8 cellular contexts compared by ENCODE assay signal in the genomic region with DNA sequence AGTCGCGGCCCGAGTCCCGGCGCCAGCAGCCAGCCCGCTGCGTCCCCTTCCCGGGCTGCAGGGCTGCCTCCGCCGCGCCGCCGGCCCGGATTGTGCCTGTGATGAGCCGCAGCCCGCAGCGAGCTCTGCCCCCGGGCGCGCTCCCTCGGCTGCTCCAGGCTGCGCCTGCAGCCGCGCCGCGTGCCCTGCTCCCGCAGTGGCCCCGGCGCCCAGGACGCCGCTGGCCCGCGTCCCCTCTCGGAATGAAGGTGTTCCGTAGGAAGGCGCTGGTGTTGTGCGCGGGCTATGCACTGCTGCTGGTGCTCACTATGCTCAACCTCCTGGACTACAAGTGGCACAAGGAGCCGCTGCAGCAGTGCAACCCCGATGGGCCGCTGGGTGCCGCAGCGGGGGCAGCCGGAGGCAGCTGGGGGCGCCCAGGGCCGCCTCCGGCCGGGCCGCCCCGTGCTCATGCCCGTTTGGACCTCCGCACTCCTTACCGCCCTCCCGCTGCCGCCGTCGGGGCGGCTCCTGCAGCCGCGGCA. TPM values are rescaled to one million over a fixed set of nuclear protein-coding genes. Genes with fewer than 3 reads are reported as not detected.
DNase-seq lines count a peak whose midpoint lies in the region; ATAC-seq and TF ChIP-seq lines count a peak whose summit lies in the region.

No MANE protein-coding gene starts in this region.

- intact Hi-C loops in mammary epithelial cell (cut with micrococcal nuclease) = loop anchor here (1.0 kb wide), 3 partner anchors 524 to 643 kb away; no protein-coding TSS in a partner anchor
- intact Hi-C loops in lower leg skin (cut with DNase I; ENCODE audit: low total_unique reads) = no loop called here

- no peaks in the 10 kb centered on the region for H3K9me3 ChIP-seq in mammary epithelial cell (replicated peaks; ENCODE audit: insufficient read depth, low read length)

- peak; percentile 12 for DNase-seq in NOMO-1 treated with DMSO at 0.1 percent for 48 hours (lab: John Stamatoyannopoulos, UW; ENCODE audit: unreplicated experiment)
- DNase-seq in NOMO-1 treated with dmso at 0.1 percent for 144 hours (lab: John Stamatoyannopoulos, UW; ENCODE audit: unreplicated experiment) = no peak
- DNase-seq in T follicular helper cell (ENCODE audit: low read depth) = peak; percentile 8
- peak; percentile 40 for DNase-seq in mammary epithelial cell
- no peak for DNase-seq in lower leg skin (ENCODE audit: low spot score in 2 of 2)
- peak; percentile 54 for DNase-seq in stimulated activated CD8-positive, alpha-beta memory T cell treated with anti-CD3 and anti-CD28 coated beads, Interleukin-4, amount 100 ng/mL, for 48 hours
- no peak for DNase-seq in NCI-H2081 treated with DMSO at 0.1 percent for 48 hours (lab: John Stamatoyannopoulos, UW)

- TF ChIP-seq CTCF in mammary epithelial cell (conservative IDR thresholded peaks at IDR 0.05 in 1 of 2, IDR thresholded peaks at IDR 0.05 in 1 of 2; ENCODE audit: extremely low read depth in 1 of 2, insufficient read depth in 1 of 2, low read depth in 1 of 2, low read length in 2 of 2) (peak; percentile 6 to 32), lower leg skin (IDR thresholded peaks at IDR 0.05) (no peak)

- dilution Hi-C loops in mammary epithelial cell (cut with HindIII; ENCODE audit: low sequenced_read_pairs) = no loop called here

- CTCF ChIA-PET in mammary epithelial cell (lab: Charles Lee; ENCODE audit: low non-redundant PET) = no interaction called here

- no peak for TF ChIP-seq POLR2A in lower leg skin (IDR thresholded peaks at IDR 0.05)

- H3K36me3 ChIP-seq in mammary epithelial cell (ENCODE audit: insufficient read depth, low read length) = no peaks in the 10 kb centered on the region

- no peaks in the 10 kb centered on the region for H4K20me1 ChIP-seq in mammary epithelial cell (ENCODE audit: insufficient read depth, low read length)

- H3K79me2 ChIP-seq in mammary epithelial cell (ENCODE audit: insufficient read depth, low read length) = no peaks in the 10 kb centered on the region

- peak overlapping the region; percentile 58 to 81 (median 78) for H3K4me3 ChIP-seq in mammary epithelial cell (replicated peaks in 1 of 3; ENCODE audit: insufficient read depth in 1 of 3, low read depth in 2 of 3, low read length in 3 of 3)
- peak overlapping the region; percentile 54 for H3K4me3 ChIP-seq in lower leg skin (ENCODE audit: low read depth, poor library complexity, severe bottlenecking)

- BruUV-seq in mammary epithelial cell (replicated peaks; lab: Mats Ljungman, UMichigan) = no TSS peak

- WGBS in mammary epithelial cell (ENCODE audit: low coverage, missing lambda C conversion rate) = 1% methylated on average over 30 of the region's 60 CpGs
- 0 to 1% methylated on average over 4 to 29 of the region's 60 CpGs for WGBS in lower leg skin, 2 donors

- no peak overlapping the region for H3K9ac ChIP-seq in mammary epithelial cell (ENCODE audit: insufficient read depth, low read length)

- in situ Hi-C loops in mammary epithelial cell (cut with MboI; ENCODE audit: low sequenced_read_pairs in 2 of 2) = no loop called here

- H3K27me3 ChIP-seq in mammary epithelial cell (ENCODE audit: insufficient read depth, low read length) = no peaks in the 10 kb centered on the region

- H3K4me2 ChIP-seq in mammary epithelial cell (ENCODE audit: insufficient read depth, low read depth, low read length) = peak overlapping the region; percentile 96

- ATAC-seq in HG02885 (IDR thresholded peaks at IDR 0.05; ENCODE audit: poor library complexity, unreplicated experiment) = peak; percentile 34

- H2AFZ ChIP-seq in mammary epithelial cell (ENCODE audit: low read depth, low read length) = peak overlapping the region; percentile 99

- peaks cover 11% of the 10 kb centered on the region for H3K4me1 ChIP-seq in mammary epithelial cell (ENCODE audit: insufficient read depth, low read length)

- no peak overlapping the region for H3K27ac ChIP-seq in mammary epithelial cell (ENCODE audit: insufficient read depth, low read depth, low read length)

RNA-seq across cellular contexts. Expression of a gene that starts 1.2 kb away (rescaled TPM):
- total RNA-seq in mammary epithelial cell (10 to 100 TPM; 12.4 to 17.0 TPM), lower leg skin (10 to 100 TPM in 1 of 4 donors, 1 to 10 TPM in 3; 2.2 to 14.7 (median 4.4) TPM)
- polyA plus RNA-seq in mammary epithelial cell = 2.9 TPM
- 0.26 TPM for polyA minus RNA-seq in mammary epithelial cell

Comparison
In these comparisons a context has a peak if more than half of its experiments do, and no peak if none do; other contexts are left out.
1. DNase-seq: peak in NOMO-1 treated with DMSO at 0.1 percent for 48 hours (single experiment), T follicular helper cell (single experiment), mammary epithelial cell (single experiment) and stimulated activated CD8-positive, alpha-beta memory T cell treated with anti-CD3 and anti-CD28 coated beads, Interleukin-4, amount 100 ng/mL, for 48 hours (single experiment); none in NOMO-1 treated with dmso at 0.1 percent for 144 hours (single experiment), lower leg skin (0 of 2) and NCI-H2081 treated with DMSO at 0.1 percent for 48 hours (single experiment).
2. CTCF ChIP-seq: peak in mammary epithelial cell (2 of 2); none in lower leg skin (0 of 3).